8 cellular contexts compared by ENCODE assay signal in the genomic region with DNA sequence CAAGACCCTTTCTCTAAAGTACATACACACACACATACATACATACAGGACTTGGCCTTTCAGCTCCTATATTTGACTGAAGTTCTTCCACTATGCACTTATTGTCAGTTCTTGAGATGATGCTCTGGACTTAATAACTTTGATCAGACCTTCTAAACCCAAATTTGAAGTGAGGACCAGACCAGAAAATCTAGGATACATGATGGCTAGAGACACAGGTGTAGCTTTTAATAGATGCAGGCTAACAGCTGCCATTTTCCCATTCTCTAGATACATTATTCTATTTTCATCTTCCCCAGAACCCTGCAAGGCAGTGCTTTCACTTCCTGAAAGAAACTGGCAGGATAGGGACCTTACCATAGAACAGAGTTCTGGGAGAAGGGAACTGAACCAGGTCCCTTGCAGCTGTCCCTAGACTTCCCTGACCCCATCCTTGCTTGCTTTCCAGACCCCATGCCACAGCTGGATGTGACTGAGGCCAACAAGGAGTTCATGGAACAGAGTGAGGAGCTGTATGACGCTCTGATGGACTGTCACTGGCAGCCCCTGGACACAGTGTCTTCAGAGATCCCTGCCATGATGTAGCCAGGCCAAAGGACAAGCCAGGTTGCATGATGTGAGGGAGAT. TPM values are rescaled to one million over a fixed set of nuclear protein-coding genes. Genes with fewer than 3 reads are reported as not detected.
A peak's percentile ranks its signal among the peaks of the same experiment; 100 is the strongest.
DNase-seq lines count a peak whose midpoint lies in the region; ATAC-seq and TF ChIP-seq lines count a peak whose summit lies in the region.

No MANE protein-coding gene starts in this region.

- peaks cover 39 to 54% of the 10 kb centered on the region in 2 donors for H3K36me3 Mint-ChIP-seq in CD4-positive, alpha-beta memory T cell
- H3K36me3 Mint-ChIP-seq in H9 (ENCODE audit: insufficient read depth in 1 of 3, low read depth in 3 of 3) (peaks cover 33 to 69% (median 45%) of the 10 kb centered on the region in 3 experiments), T-cell (peaks cover 40% of the 10 kb centered on the region), immature natural killer cell (peaks cover 4 to 28% (median 10%) of the 10 kb centered on the region in 3 donors)

- ATAC-seq in T-cell (replicated peaks in 1 of 4): no peak
- ATAC-seq in GM21528 (IDR thresholded peaks at IDR 0.05; ENCODE audit: low FRiP score, unreplicated experiment): no peak

- no peak overlapping the region for H3K56ac ChIP-seq in H9 (ENCODE audit: insufficient read length, low read depth, low read length)

- no peaks in the 10 kb centered on the region for H4K20me1 ChIP-seq in H9 (ENCODE audit: control insufficient read depth, insufficient read depth, insufficient read length)

- no peak overlapping the region for H4K91ac ChIP-seq in H9 (ENCODE audit: insufficient read length, low read depth, low read length)

- DNase-seq in CD4-positive, alpha-beta memory T cell: no peak
- peak; percentile 57 for DNase-seq in H9
- no peak for DNase-seq in T-cell
- DNase-seq in immature natural killer cell: no peak
- DNase-seq in stimulated activated naive CD4-positive, alpha-beta T cell (lab: John Stamatoyannopoulos, UW): no peak
- no peak for DNase-seq in NK-92 treated with Interleukin-12 subunit alpha and Interleukin-12 subunit beta, amount 100 ng/mL, for 24 hours (lab: John Stamatoyannopoulos, UW)
- DNase-seq in Ammon's horn (ENCODE audit: low spot score): no peak

- H2BK12ac ChIP-seq in H9 (ENCODE audit: insufficient read length, low read depth, low read length): no peak overlapping the region

- H3K23me2 ChIP-seq in H9 (ENCODE audit: insufficient read length, low read depth, low read length, poor library complexity, severe bottlenecking): peaks cover 12% of the 10 kb centered on the region

- H3K18ac ChIP-seq in H9 (ENCODE audit: insufficient read length, low read depth, low read length): no peak overlapping the region

- no peaks in the 10 kb centered on the region for H3K27me3 Mint-ChIP-seq in CD4-positive, alpha-beta memory T cell
- H3K27me3 Mint-ChIP-seq in H9 (ENCODE audit: low read depth): no peaks in the 10 kb centered on the region
- H3K27me3 Mint-ChIP-seq in T-cell: no peaks in the 10 kb centered on the region
- peaks cover 2 to 13% (median 7%) of the 10 kb centered on the region in 3 donors for H3K27me3 Mint-ChIP-seq in immature natural killer cell (ENCODE audit: low read depth in 3 of 3)

- no peaks in the 10 kb centered on the region for H3K9me3 ChIP-seq in CD4-positive, alpha-beta memory T cell (ENCODE audit: control insufficient read depth in 1 of 2, low read length in 2 of 2)
- no peaks in the 10 kb centered on the region for H3K9me3 ChIP-seq in H9 (ENCODE audit: control insufficient read depth, low read depth, low read length)

- peaks cover 39% of the 10 kb centered on the region for H3K36me3 ChIP-seq in CD4-positive, alpha-beta memory T cell (ENCODE audit: insufficient read depth, low read length)

- no peak overlapping the region for H3K27ac ChIP-seq in CD4-positive, alpha-beta memory T cell (ENCODE audit: low read depth, low read length)
- H3K27ac ChIP-seq in H9 (ENCODE audit: insufficient read length, low read depth, low read length): no peak overlapping the region

- peaks cover 30% of the 10 kb centered on the region for H3K4me1 ChIP-seq in CD4-positive, alpha-beta memory T cell (ENCODE audit: insufficient read depth, low read length)
- H3K4me1 ChIP-seq in H9 (ENCODE audit: insufficient read depth, low read length): no peaks in the 10 kb centered on the region

- H3K23ac ChIP-seq in H9 (ENCODE audit: insufficient read length, low read depth, low read length): no peak overlapping the region

- no peak overlapping the region for H4K8ac ChIP-seq in H9 (replicated peaks; ENCODE audit: insufficient read length, low read depth, low read length)

- H3K4ac ChIP-seq in H9 (ENCODE audit: low read depth, low read length): no peak overlapping the region

- no peak overlapping the region for H2BK120ac ChIP-seq in H9 (ENCODE audit: low read depth, low read length, poor library complexity, severe bottlenecking)

- no peaks in the 10 kb centered on the region for H3K79me1 ChIP-seq in H9 (ENCODE audit: insufficient read depth, low read depth, low read length, poor library complexity, severe bottlenecking)

- H4K5ac ChIP-seq in H9 (ENCODE audit: insufficient read length, low read depth, low read length): no peak overlapping the region

- H3K4me1 Mint-ChIP-seq in CD4-positive, alpha-beta memory T cell: peaks cover 17 to 45% (median 30%) of the 10 kb centered on the region in 4 donors
- H3K4me1 Mint-ChIP-seq in H9: peaks cover 13 to 16% of the 10 kb centered on the region in 2 experiments
- peaks cover 29 to 41% (median 32%) of the 10 kb centered on the region in 3 donors for H3K4me1 Mint-ChIP-seq in T-cell
- H3K4me1 Mint-ChIP-seq in immature natural killer cell: peaks cover 31 to 41% of the 10 kb centered on the region in 2 donors

- H3K27ac Mint-ChIP-seq in CD4-positive, alpha-beta memory T cell: peak overlapping the region in 5 of 7 donors; percentile 55 to 95 (median 68)
- H3K27ac Mint-ChIP-seq in H9: peak overlapping the region in 1 of 3 experiments; percentile 93; a peak in 2 of 7 replicates
- peak overlapping the region; percentile 24 to 59 for H3K27ac Mint-ChIP-seq in T-cell
- H3K27ac Mint-ChIP-seq in immature natural killer cell: peak overlapping the region in 5 of 6 donors; percentile 4 to 64 (median 55)

- H2AK5ac ChIP-seq in H9 (ENCODE audit: insufficient read length, low read length): no peak overlapping the region

- no CpG with 5 or more reads among the region's 1 CpG for WGBS in H9 (ENCODE audit: extremely low coverage, insufficient read length, low lambda C conversion rate)

- no peak overlapping the region for H2AFZ ChIP-seq in H9 (ENCODE audit: low read length)

- POLR2A ChIA-PET in CD4-positive, alpha-beta memory T cell (lab: Charles Lee; ENCODE audit: partially characterized antibody): interaction anchor here (1.0 to 9.1 kb wide), 6 partner anchors 15 to 159 kb away, joined by 3 to 234 read pairs (median 140); a partner anchor contains a TSS
- POLR2A ChIA-PET in T-cell (lab: Charles Lee): no interaction called here

- TF ChIP-seq CTCF in H9 (conservative IDR thresholded peaks at IDR 0.05): no peak

- H3K9ac ChIP-seq in H9 (ENCODE audit: extremely low read depth, insufficient read length, low read length): no peak overlapping the region

- H3T11ph ChIP-seq in H9 (ENCODE audit: low read length): no peak overlapping the region

- no peak overlapping the region for H3K14ac ChIP-seq in H9 (ENCODE audit: insufficient read depth, low read length)

- H2BK5ac ChIP-seq in H9 (ENCODE audit: insufficient read length, low read length): no peak overlapping the region

- H3K79me2 ChIP-seq in H9 (ENCODE audit: insufficient read depth, low read length): peaks cover 16% of the 10 kb centered on the region; the same call in 1 of the 2 replicates

- H3K4me3 Mint-ChIP-seq in CD4-positive, alpha-beta memory T cell: no peak overlapping the region
- H3K4me3 Mint-ChIP-seq in H9 (no peak overlapping the region), T-cell (no peak overlapping the region), immature natural killer cell (no peak overlapping the region)

- no peak overlapping the region for H2BK15ac ChIP-seq in H9 (ENCODE audit: low read depth, low read length)

- intact Hi-C loops in CD4-positive, alpha-beta memory T cell (cut with micrococcal nuclease): no loop called here

- H2BK20ac ChIP-seq in H9 (ENCODE audit: low read depth, low read length, poor library complexity, severe bottlenecking): no peak overlapping the region

- peaks cover 0 to 7% (median 0%) of the 10 kb centered on the region in 8 donors for H3K9me3 Mint-ChIP-seq in CD4-positive, alpha-beta memory T cell
- H3K9me3 Mint-ChIP-seq in H9: no peaks in the 10 kb centered on the region; a peak in 1 of 5 replicates
- no peaks in the 10 kb centered on the region for H3K9me3 Mint-ChIP-seq in T-cell
- no peaks in the 10 kb centered on the region for H3K9me3 Mint-ChIP-seq in immature natural killer cell

- no peaks in the 10 kb centered on the region for H3K27me3 ChIP-seq in CD4-positive, alpha-beta memory T cell (ENCODE audit: insufficient read depth, low read length)
- H3K27me3 ChIP-seq in H9 (ENCODE audit: insufficient read depth, low read length): no peaks in the 10 kb centered on the region

- H3K4me3 ChIP-seq in CD4-positive, alpha-beta memory T cell (ENCODE audit: low read length in 2 of 2): no peak overlapping the region

- CTCF ChIA-PET in CD4-positive, alpha-beta memory T cell (lab: Charles Lee; ENCODE audit: partially characterized antibody): no interaction called here
- CTCF ChIA-PET in T-cell (lab: Charles Lee): no interaction called here

- H3K4me2 ChIP-seq in H9 (ENCODE audit: insufficient read depth, insufficient read length, low read length): no peak overlapping the region

RNA-seq across cellular contexts. Expression of a gene that starts 14.9 kb away (rescaled TPM):
- total RNA-seq in CD4-positive, alpha-beta memory T cell: 1 to 10 TPM in 1 of 2 experiments, under 1 TPM in 1; 0.38 to 1.3 TPM
- polyA plus RNA-seq in CD4-positive, alpha-beta memory T cell: not detected
- 13.2 and 15.6 TPM in 2 replicates for total RNA-seq in H9 (2021)
- total RNA-seq in T-cell: not detected
- not detected for polyA plus RNA-seq in immature natural killer cell

RNA-seq across cellular contexts. Expression of a gene that starts 24.3 kb away (rescaled TPM):
- total RNA-seq in CD4-positive, alpha-beta memory T cell: 10 to 100 TPM; 46.3 to 46.7 TPM
- polyA plus RNA-seq in CD4-positive, alpha-beta memory T cell: 10 to 100 TPM; 25.8 to 30.7 TPM
- 42.2 and 45.0 TPM in 2 replicates for total RNA-seq in H9 (2021)
- 10 to 100 TPM; 28.6 to 47.6 (median 41.3) TPM for total RNA-seq in T-cell
- polyA plus RNA-seq in immature natural killer cell: 10 to 100 TPM; 31.2 to 42.7 (median 37.8) TPM
